ENCODE assay signal across 30 cellular contexts in genomic region chr5:111061618-111062017, GRCh38. TPM values are rescaled to one million over a fixed set of nuclear protein-coding genes. Genes with fewer than 3 reads are reported as not detected.
"Had no signal": no experiment of that assay in that cellular context is flagged by ENCODE, and none has a peak within 500 bp of the region (broad histone marks: within the 10 kb centered on the region; RNA-seq: fewer than 3 reads in every experiment).

No MANE protein-coding gene starts in this region.

- H3K4me1 ChIP-seq: colonic mucosa, heart right ventricle, left lung, prostate gland, right atrium auricular region, suprapubic skin, transverse colon, upper lobe of right lung, vagina had no signal

- DNase-seq: colonic mucosa; effector CD8-positive, alpha-beta T cell; endodermal cell; erythroblast; esophagus squamous epithelium; foreskin melanocyte; glutamatergic neuron; heart right ventricle; hippocampal formation; left cardiac atrium; left lung; naive thymus-derived CD8-positive, alpha-beta T cell; nephron progenitor cell; nucleus accumbens; stimulated activated CD4-positive, alpha-beta T cell treated with anti-CD3 and anti-CD28 coated beads, Interleukin-15, amount 100 ng/mL, for 24 hours; stimulated activated CD4-positive, alpha-beta T cell treated with anti-CD3 and anti-CD28 coated beads, Interleukin-2, amount 100 ng/mL, for 48 hours; stimulated activated CD8-positive, alpha-beta memory T cell treated with anti-CD3 and anti-CD28 coated beads, Interleukin-4, amount 100 ng/mL, for 48 hours; stimulated activated naive CD4-positive, alpha-beta T cell; stimulated activated naive CD8-positive, alpha-beta T cell treated with anti-CD3 and anti-CD28 coated beads, Interleukin-15, amount 100 ng/mL, for 72 hours; transverse colon; upper lobe of right lung had no signal

- H3K9me3 ChIP-seq: colonic mucosa, esophagus squamous epithelium, prostate gland, suprapubic skin, transverse colon, upper lobe of right lung, vagina had no signal

- H3K27ac ChIP-seq: colonic mucosa, esophagus squamous epithelium, heart right ventricle, left lung, prostate gland, right atrium auricular region, skin epidermis, suprapubic skin, transverse colon, upper lobe of right lung, vagina had no signal

- H3K4me3 ChIP-seq: colonic mucosa, esophagus squamous epithelium, heart right ventricle, left lung, prostate gland, right atrium auricular region, skin epidermis, suprapubic skin, transverse colon, upper lobe of right lung, vagina had no signal

- ATAC-seq: heart right ventricle; left cardiac atrium; left lung; naive thymus-derived CD8-positive, alpha-beta T cell; sciatic nerve; stimulated activated naive CD8-positive, alpha-beta T cell treated with anti-CD3 and anti-CD28 coated beads, Interleukin-15, amount 100 ng/mL, for 72 hours; upper lobe of right lung had no signal

- H3K36me3 ChIP-seq: colonic mucosa, esophagus squamous epithelium, heart right ventricle, left lung, prostate gland, right atrium auricular region, suprapubic skin, transverse colon, upper lobe of right lung, vagina had no signal

- H3K27me3 ChIP-seq: colonic mucosa, esophagus squamous epithelium, right atrium auricular region, vagina had no signal

RNA-seq across cellular contexts. Expression of gene TSLP, which starts 9.9 kb away (rescaled TPM):
- total RNA-seq: endothelial cell of umbilical vein, lung microvascular endothelial cell, osteocyte had no signal
- polyA plus RNA-seq: endothelial cell of umbilical vein had no signal
